Comparison of ENCODE assay signal across 8 cellular contexts in genomic region chr4:40736910-40737309, GRCh38. TPM values are rescaled to one million over a fixed set of nuclear protein-coding genes. Genes with fewer than 3 reads are reported as not detected.
A peak's percentile ranks its signal among the peaks of the same experiment; 100 is the strongest.
DNase-seq lines count a peak whose midpoint lies in the region; ATAC-seq lines count a peak whose summit lies in the region.

No MANE protein-coding gene starts in this region.

- H3K27ac ChIP-seq in aorta (ENCODE audit: low read depth in 1 of 2, low read length in 2 of 2), result no peak overlapping the region

- intact Hi-C loops in aorta (cut with DNase I), result loop anchor here in 1 of 2 donors (5.0 kb wide), 1 partner anchor 160 kb away; no protein-coding TSS in a partner anchor

- no peak for ATAC-seq in aorta (ENCODE audit: low FRiP score)
- ATAC-seq in HG03442 (IDR thresholded peaks at IDR 0.05; ENCODE audit: unreplicated experiment), result no peak

- 86 to 87% methylated on average over 1 of the region's 1 CpG for WGBS in aorta, 2 donors

- no peaks in the 10 kb centered on the region for H3K4me1 ChIP-seq in aorta (ENCODE audit: control insufficient read depth in 1 of 2, insufficient read depth in 2 of 2, low read length in 2 of 2)

- H3K36me3 ChIP-seq in aorta (ENCODE audit: control insufficient read depth in 1 of 2, insufficient read depth in 2 of 2, low read length in 1 of 2), result no peaks in the 10 kb centered on the region

- DNase-seq in GM03348 (ENCODE audit: low spot score) (peak; percentile 53), LHCN-M2 (ENCODE audit: low read depth) (peak; percentile 44), RPMI8226 (peak; percentile 27), iPS-NIHi7 (ENCODE audit: extremely low spot score) (peak; percentile 32), activated gamma-delta T cell treated with Interleukin-2 at 50 U/mL for 16 hours (no peak), aorta (no peak), GDM1 (lab: John Stamatoyannopoulos, UW) (no peak)

- no peaks in the 10 kb centered on the region for H3K9me3 ChIP-seq in aorta (ENCODE audit: control insufficient read depth, low read length)

- no peak overlapping the region for H3K4me3 ChIP-seq in aorta (ENCODE audit: low read length in 2 of 2)

- no peaks in the 10 kb centered on the region for H3K27me3 ChIP-seq in aorta (ENCODE audit: control insufficient read depth in 1 of 2, insufficient read depth in 2 of 2, low read length in 1 of 2)

RNA-seq across cellular contexts. Expression of gene NSUN7, which starts 12.8 kb away (rescaled TPM):
- total RNA-seq in LHCN-M2 (2014; rRNA removed) (not detected in 2 replicates), aorta (10 to 100 TPM in 1 of 2 donors, 1 to 10 TPM in 1; 6.8 to 16.3 TPM)
- 0.06 TPM for polyA plus RNA-seq in LHCN-M2 (2012)
- polyA plus RNA-seq in aorta, result 1 to 10 TPM in 1 of 2 donors, under 1 TPM in 1; 0.75 to 4.9 TPM

Comparison
In these comparisons a context has a peak if more than half of its experiments do, and no peak if none do; other contexts are left out.
1. DNase-seq: peak in GM03348 (single experiment), LHCN-M2 (single experiment), RPMI8226 (single experiment) and iPS-NIHi7 (single experiment); none in activated gamma-delta T cell treated with Interleukin-2 at 50 U/mL for 16 hours (single experiment), aorta (0 of 2) and GDM1 (single experiment).